Comparison of ENCODE assay signal across 29 cellular contexts in the genomic region with DNA sequence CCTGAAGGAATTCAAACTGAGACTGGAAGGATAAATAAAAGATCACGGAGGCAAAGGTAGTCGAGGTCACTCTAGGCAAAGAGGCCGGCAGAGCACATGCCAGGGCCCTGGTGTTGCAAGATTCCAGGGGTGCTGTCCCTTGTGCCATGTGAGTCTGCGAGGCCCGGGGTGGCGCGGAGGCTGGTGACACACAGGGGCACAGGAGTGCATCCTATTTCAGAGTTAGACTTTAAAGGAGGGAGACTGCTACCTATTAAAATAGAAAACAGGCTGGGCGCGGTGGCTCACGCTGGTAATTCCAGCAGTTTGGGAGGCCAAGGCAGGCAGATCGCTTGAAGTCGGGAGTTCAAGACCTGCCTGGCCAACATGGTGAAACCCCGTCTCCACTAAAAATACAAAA. TPM values are rescaled to one million over a fixed set of nuclear protein-coding genes. Genes with fewer than 3 reads are reported as not detected.
"Had no signal": no experiment of that assay in that cellular context is flagged by ENCODE, and none has a peak within 500 bp of the region (broad histone marks: within the 10 kb centered on the region; RNA-seq: fewer than 3 reads in every experiment).

No MANE protein-coding gene starts in this region.

- DNase-seq: naive thymus-derived CD8-positive, alpha-beta T cell; occipital lobe; ovary; posterior cingulate gyrus; psoas muscle; right cardiac atrium; right lobe of liver; sigmoid colon; small intestine; stimulated activated CD4-positive, alpha-beta T cell treated with anti-CD3 and anti-CD28 coated beads, Interleukin-15, amount 100 ng/mL, for 24 hours; stimulated activated CD4-positive, alpha-beta T cell treated with anti-CD3 and anti-CD28 coated beads, Interleukin-2, amount 100 ng/mL, for 24 hours; stimulated activated CD4-positive, alpha-beta T cell treated with anti-CD3 and anti-CD28 coated beads, Interleukin-2, amount 100 ng/mL, for 48 hours; stimulated activated CD4-positive, alpha-beta T cell treated with anti-CD3 and anti-CD28 coated beads, Interleukin-4, amount 100 ng/mL, for 24 hours; stimulated activated naive B cell treated with anti-CD40 and anti-IgM and Interleukin-4, amounts not matched to agents 10 μg/mL and 1 μg/mL and 100 μg/mL, for 72 hours; stimulated activated naive CD4-positive, alpha-beta T cell treated with Interleukin-2 at 50 U/mL for 16 hours; stomach; thyroid gland; trophoblast cell had no signal

- H3K4me3 Mint-ChIP-seq: naive thymus-derived CD8-positive, alpha-beta T cell; natural killer cell treated with Interleukin-12 subunit alpha and Interleukin-12 subunit beta and Interleukin-15 and Interleukin-18, amount 100 ng/mL, for 72 hours; nephron progenitor cell; neural crest cell; stimulated activated effector memory CD8-positive, alpha-beta T cell treated with anti-CD3 and anti-CD28 coated beads, Interleukin-12 subunit alpha, Interleukin-12 subunit beta, amount 100 ng/mL, for 72 hours; stimulated activated naive B cell treated with anti-CD40 and anti-IgM and Interleukin-4, amounts not matched to agents 10 μg/mL and 1 μg/mL and 100 μg/mL, for 72 hours; stimulated activated naive CD8-positive, alpha-beta T cell treated with anti-CD3 and anti-CD28 coated beads, Interleukin-15, Interleukin-2, amounts not matched to agents 100 ng/mL and 50 ng/mL, for 24 hours had no signal

- ATAC-seq: naive thymus-derived CD8-positive, alpha-beta T cell; natural killer cell treated with Interleukin-12 subunit alpha and Interleukin-12 subunit beta and Interleukin-15 and Interleukin-18, amount 100 ng/mL, for 72 hours; psoas muscle; right cardiac atrium; stimulated activated effector memory CD8-positive, alpha-beta T cell treated with anti-CD3 and anti-CD28 coated beads, Interleukin-12 subunit alpha, Interleukin-12 subunit beta, amount 100 ng/mL, for 72 hours; stimulated activated naive B cell treated with anti-CD40 and anti-IgM and Interleukin-4, amounts not matched to agents 10 μg/mL and 1 μg/mL and 100 μg/mL, for 72 hours had no signal

- H3K4me1 ChIP-seq: parathyroid adenoma, psoas muscle, tibial nerve, upper lobe of left lung, vagina had no signal

- H3K36me3 ChIP-seq: ovary, right lobe of liver, sigmoid colon, thoracic aorta, thyroid gland, vagina had no signal

- H3K27me3 Mint-ChIP-seq: progenitor cell of endocrine pancreas had no signal

- H3K36me3 Mint-ChIP-seq: naive thymus-derived CD8-positive, alpha-beta T cell; natural killer cell treated with Interleukin-12 subunit alpha and Interleukin-12 subunit beta and Interleukin-15 and Interleukin-18, amount 100 ng/mL, for 72 hours; stimulated activated effector memory CD8-positive, alpha-beta T cell treated with anti-CD3 and anti-CD28 coated beads, Interleukin-12 subunit alpha, Interleukin-12 subunit beta, amount 100 ng/mL, for 72 hours; stimulated activated naive B cell treated with anti-CD40 and anti-IgM and Interleukin-4, amounts not matched to agents 10 μg/mL and 1 μg/mL and 100 μg/mL, for 72 hours had no signal

- H3K27ac ChIP-seq: ovary, parathyroid adenoma, psoas muscle, right lobe of liver, sigmoid colon, stomach, thoracic aorta, thyroid gland, tibial nerve, upper lobe of left lung, vagina had no signal

- H3K27ac Mint-ChIP-seq: natural killer cell treated with Interleukin-12 subunit alpha and Interleukin-12 subunit beta and Interleukin-15 and Interleukin-18, amount 100 ng/mL, for 72 hours; nephron progenitor cell; stimulated activated effector memory CD8-positive, alpha-beta T cell treated with anti-CD3 and anti-CD28 coated beads, Interleukin-12 subunit alpha, Interleukin-12 subunit beta, amount 100 ng/mL, for 72 hours; stimulated activated naive B cell treated with anti-CD40 and anti-IgM and Interleukin-4, amounts not matched to agents 10 μg/mL and 1 μg/mL and 100 μg/mL, for 72 hours; stimulated activated naive CD8-positive, alpha-beta T cell treated with anti-CD3 and anti-CD28 coated beads, Interleukin-15, Interleukin-2, amounts not matched to agents 100 ng/mL and 50 ng/mL, for 24 hours had no signal

- H3K9me3 Mint-ChIP-seq: naive thymus-derived CD8-positive, alpha-beta T cell; natural killer cell treated with Interleukin-12 subunit alpha and Interleukin-12 subunit beta and Interleukin-15 and Interleukin-18, amount 100 ng/mL, for 72 hours; nephron progenitor cell; neural crest cell; stimulated activated effector memory CD8-positive, alpha-beta T cell treated with anti-CD3 and anti-CD28 coated beads, Interleukin-12 subunit alpha, Interleukin-12 subunit beta, amount 100 ng/mL, for 72 hours; stimulated activated naive B cell treated with anti-CD40 and anti-IgM and Interleukin-4, amounts not matched to agents 10 μg/mL and 1 μg/mL and 100 μg/mL, for 72 hours; stimulated activated naive CD8-positive, alpha-beta T cell treated with anti-CD3 and anti-CD28 coated beads, Interleukin-15, Interleukin-2, amounts not matched to agents 100 ng/mL and 50 ng/mL, for 24 hours had no signal

- H3K9ac ChIP-seq: parathyroid adenoma had no signal

- H3K4me1 Mint-ChIP-seq: naive thymus-derived CD8-positive, alpha-beta T cell; stimulated activated effector memory CD8-positive, alpha-beta T cell treated with anti-CD3 and anti-CD28 coated beads, Interleukin-12 subunit alpha, Interleukin-12 subunit beta, amount 100 ng/mL, for 72 hours; stimulated activated naive B cell treated with anti-CD40 and anti-IgM and Interleukin-4, amounts not matched to agents 10 μg/mL and 1 μg/mL and 100 μg/mL, for 72 hours had no signal

- H3K9me3 ChIP-seq: ovary, psoas muscle, right lobe of liver, sigmoid colon, stomach, thoracic aorta, thyroid gland, tibial nerve, upper lobe of left lung, vagina had no signal

- H3K4me3 ChIP-seq: ovary, psoas muscle, right lobe of liver, sigmoid colon, stomach, thoracic aorta, thyroid gland, tibial nerve, upper lobe of left lung, vagina had no signal

- H3K27me3 ChIP-seq: ovary, right lobe of liver, sigmoid colon, stomach, thyroid gland, tibial nerve, upper lobe of left lung, vagina had no signal

- H2AFZ ChIP-seq: parathyroid adenoma had no signal

RNA-seq across cellular contexts. Expression of a gene that starts 12.6 kb away (rescaled TPM):
- total RNA-seq: naive thymus-derived CD8-positive, alpha-beta T cell; natural killer cell treated with Interleukin-12 subunit alpha and Interleukin-12 subunit beta and Interleukin-15 and Interleukin-18, amount 100 ng/mL, for 72 hours had no signal
- polyA plus RNA-seq: naive thymus-derived CD8-positive, alpha-beta T cell had no signal
